In genomic region chr12:128684357-128684756, GRCh38 we compare ENCODE assay signal across 18 cellular contexts.
DNase-seq lines count a peak whose midpoint lies in the region; ATAC-seq and TF ChIP-seq lines count a peak whose summit lies in the region.
"Had no signal": no experiment of that assay in that cellular context is flagged by ENCODE, and none has a peak within 500 bp of the region (broad histone marks: within the 10 kb centered on the region; RNA-seq: fewer than 3 reads in every experiment).

No MANE protein-coding gene starts in this region.

- no peak for ATAC-seq in HG03571 (IDR thresholded peaks at IDR 0.05; ENCODE audit: unreplicated experiment)
- ATAC-seq: HepG2 had no signal

- no peak for TF ChIP-seq EP300 in stomach (IDR thresholded peaks at IDR 0.05)

- peaks cover 0 to 5% (median 0%) of the 10 kb centered on the region in 3 donors for H3K27me3 ChIP-seq in stomach
- H3K27me3 ChIP-seq: BLaER1, SJCRH30 had no signal

- no peak for TF ChIP-seq CTCF in stomach (IDR thresholded peaks at IDR 0.05)

- 39 to 62% (median 59%) methylated on average over 9 of the region's 9 CpGs for WGBS in stomach, 5 donors

- peak in 11 of 14 donors; percentile 2 to 74 (median 19) for DNase-seq in C1 segment of cervical spinal cord (lab: John Stamatoyannopoulos, UW)
- peak; percentile 79 for DNase-seq in cerebellar cortex (ENCODE audit: low spot score)
- DNase-seq in left kidney (ENCODE audit: low read depth, low spot score): peak; percentile 12
- DNase-seq in putamen (ENCODE audit: low spot score): peak; percentile 42
- no peak for DNase-seq in stomach
- DNase-seq in NCI-H2081 (lab: John Stamatoyannopoulos, UW): no peak
- DNase-seq in iPS-NIHi7 (ENCODE audit: extremely low spot score): no peak
- DNase-seq: DMS79 treated with DMSO at 0.1 percent for 48 hours, GDM1, KG1, NCI-H1105, NCI-H1694 treated with DMSO at 0.1 percent for 48 hours, NCI-H446 treated with DMSO at 0.1 percent for 48 hours, RPMI8226, SJCRH30 had no signal

- no peak for TF ChIP-seq POLR2A in stomach (IDR thresholded peaks at IDR 0.05)

- intact Hi-C loops in stomach (cut with DNase I; ENCODE audit: low total_unique reads): no loop called here

- H3K4me3 ChIP-seq in stomach: no peak overlapping the region
- H3K4me3 ChIP-seq: BLaER1, SJCRH30 had no signal

- H3K4me1 ChIP-seq in stomach: no peaks in the 10 kb centered on the region
- H3K4me1 ChIP-seq: BLaER1, SJCRH30 had no signal

- no peak overlapping the region for H3K27ac ChIP-seq in stomach
- H3K27ac ChIP-seq: BLaER1, SJCRH30 had no signal

- H3K9me3 ChIP-seq in stomach: no peaks in the 10 kb centered on the region
- H3K9me3 ChIP-seq: BLaER1, SJCRH30 had no signal

- H3K36me3 ChIP-seq in stomach: no peaks in the 10 kb centered on the region
- H3K36me3 ChIP-seq: BLaER1, SJCRH30 had no signal

Comparison
In these comparisons a context has a peak if more than half of its experiments do, and no peak if none do; other contexts are left out.
1. DNase-seq: peak in C1 segment of cervical spinal cord (11 of 14), cerebellar cortex (single experiment), left kidney (single experiment) and putamen (single experiment); none in stomach (single experiment), NCI-H2081 (0 of 2) and iPS-NIHi7 (single experiment).